In genomic region chr1:74334147-74334546, GRCh38 we compare ENCODE assay signal across 1 cellular context.
TF ChIP-seq lines count a peak whose summit lies in the region.

No MANE protein-coding gene starts in this region.

TF ChIP-seq in IMR-90, 13 proteins besides CTCF, POLR2A, EP300 and RAD21 (continued from another document):
- TF ChIP-seq BHLHE40 (IDR thresholded peaks at IDR 0.05; ENCODE audit: low read depth, low read length) (no peak), FOS (IDR thresholded peaks at IDR 0.05; ENCODE audit: low read depth, low read length) (no peak), MXI1 (IDR thresholded peaks at IDR 0.05; ENCODE audit: borderline replicate concordance, low read depth, low read length) (no peak), NFE2L2 (IDR thresholded peaks at IDR 0.05; ENCODE audit: low read depth, low read length) (peak; percentile 81), MAFK (IDR thresholded peaks at IDR 0.05; ENCODE audit: low read depth, low read length) (peak; percentile 97), MAZ (IDR thresholded peaks at IDR 0.05; ENCODE audit: borderline replicate concordance, low read depth, low read length) (no peak), RFX5 (IDR thresholded peaks at IDR 0.05; ENCODE audit: low read depth, low read length) (no peak)
